ENCODE assay signal across 8 cellular contexts in genomic region chr11:66745356-66746235, GRCh38. TPM values are rescaled to one million over a fixed set of nuclear protein-coding genes. Genes with fewer than 3 reads are reported as not detected.
DNase-seq lines count a peak whose midpoint lies in the region; ATAC-seq and TF ChIP-seq lines count a peak whose summit lies in the region.

No MANE protein-coding gene starts in this region.

- H3K27ac ChIP-seq in SJSA1 = no peak overlapping the region

- H3K27me3 Mint-ChIP-seq in MCF 10A (ENCODE audit: insufficient read depth, unreplicated experiment) = no peaks in the 10 kb centered on the region

- peak overlapping the region; percentile 92 for H3K4me3 Mint-ChIP-seq in MCF 10A (ENCODE audit: unreplicated experiment)

- H3K9me3 Mint-ChIP-seq in MCF 10A (ENCODE audit: unreplicated experiment) = no peaks in the 10 kb centered on the region

- CTCF ChIA-PET in MCF 10A (lab: Yijun Ruan, JAX) = interaction anchor here (0.7 kb wide), 1 partner anchor 21 kb away, joined by 3 read pairs; no protein-coding TSS in a partner anchor

- POLR2A ChIA-PET in MCF 10A (lab: Yijun Ruan, JAX) = interaction anchor here (0.6 to 6.4 kb wide), 6 partner anchors 10 to 97 kb away, joined by 3 to 145 read pairs (median 4); partner anchors contain the start of gene SPTBN2

- peak overlapping the region; percentile 93 for H3K4me3 ChIP-seq in SJSA1

- peak overlapping the region; percentile 81 for H3K27ac Mint-ChIP-seq in MCF 10A (ENCODE audit: low read depth, unreplicated experiment)

- intact Hi-C loops in MCF 10A (cut with micrococcal nuclease) = loop anchor here (10.0 kb wide), 1 partner anchor 69 kb away; no protein-coding TSS in a partner anchor

- peaks cover 20% of the 10 kb centered on the region for H3K4me1 ChIP-seq in SJSA1 (replicated peaks)

- ATAC-seq in HG03432 (IDR thresholded peaks at IDR 0.05; ENCODE audit: unreplicated experiment) (peak; percentile 30), left lobe of liver (peak; percentile 48)

- BruUV-seq in MCF 10A (replicated peaks; lab: Mats Ljungman, UMichigan) = no TSS peak

- no peak for TF ChIP-seq CTCF in MCF 10A (IDR thresholded peaks at IDR 0.05; ENCODE audit: unreplicated experiment)

- H3K36me3 ChIP-seq in SJSA1 = peaks cover 8% of the 10 kb centered on the region

- DNase-seq in activated gamma-delta T cell treated with Interleukin-2 at 50 U/mL for 16 hours = peak; percentile 31
- DNase-seq in activated gamma-delta T cell (lab: John Stamatoyannopoulos, UW) = no peak
- DNase-seq in SJSA1 (ENCODE audit: low read depth in 1 of 2, low spot score in 2 of 2) = peak in 1 of 2 experiments; percentile 51
- DNase-seq in MCF 10A (ENCODE audit: unreplicated experiment) = peak; percentile 58
- no peak for DNase-seq in left lobe of liver (ENCODE audit: low spot score)
- peak; percentile 13 for DNase-seq in stimulated activated CD8-positive, alpha-beta memory T cell treated with anti-CD3 and anti-CD28 coated beads, Interleukin-15, amount 100 ng/mL, for 1 hour (ENCODE audit: low read depth)
- no peak for DNase-seq in MV-4-11 (lab: John Stamatoyannopoulos, UW)

- peaks cover 19% of the 10 kb centered on the region for H3K4me1 Mint-ChIP-seq in MCF 10A (ENCODE audit: insufficient read depth, unreplicated experiment)

- no peaks in the 10 kb centered on the region for H3K36me3 Mint-ChIP-seq in MCF 10A (ENCODE audit: insufficient read depth, unreplicated experiment)

- no peaks in the 10 kb centered on the region; the same call in 1 of the 2 replicates for H3K27me3 ChIP-seq in SJSA1 (replicated peaks)

- H3K9me3 ChIP-seq in SJSA1 (replicated peaks) = peaks cover 7% of the 10 kb centered on the region; the same call in 1 of the 2 replicates

RNA-seq across cellular contexts. Expression of gene SPTBN2, which starts 16.6 kb away (rescaled TPM):
- total RNA-seq in SJSA1 (2014; rRNA removed; shearing (Covaris generic)) = under 0.01 and 0.29 TPM in 2 replicates
- total RNA-seq in MCF 10A (2022) = 46.9 and 47.2 TPM in 2 replicates
- 55.1 TPM for total RNA-seq in left lobe of liver

Comparison
In these comparisons a context has a peak if more than half of its experiments do, and no peak if none do; other contexts are left out.
1. DNase-seq: peak in activated gamma-delta T cell treated with Interleukin-2 at 50 U/mL for 16 hours (single experiment), MCF 10A (single experiment) and stimulated activated CD8-positive, alpha-beta memory T cell treated with anti-CD3 and anti-CD28 coated beads, Interleukin-15, amount 100 ng/mL, for 1 hour (single experiment); none in activated gamma-delta T cell (single experiment), left lobe of liver (single experiment) and MV-4-11 (single experiment).
2. RNA of gene SPTBN2, which starts 16.6 kb away (total RNA-seq): 55.1 TPM in left lobe of liver (single experiment) and 46.9 to 47.2 TPM in MCF 10A; under 0.01 to 0.29 TPM in SJSA1; every median in the first group is over 10 times any median in the second.